15 cellular contexts compared by ENCODE assay signal in the genomic region with DNA sequence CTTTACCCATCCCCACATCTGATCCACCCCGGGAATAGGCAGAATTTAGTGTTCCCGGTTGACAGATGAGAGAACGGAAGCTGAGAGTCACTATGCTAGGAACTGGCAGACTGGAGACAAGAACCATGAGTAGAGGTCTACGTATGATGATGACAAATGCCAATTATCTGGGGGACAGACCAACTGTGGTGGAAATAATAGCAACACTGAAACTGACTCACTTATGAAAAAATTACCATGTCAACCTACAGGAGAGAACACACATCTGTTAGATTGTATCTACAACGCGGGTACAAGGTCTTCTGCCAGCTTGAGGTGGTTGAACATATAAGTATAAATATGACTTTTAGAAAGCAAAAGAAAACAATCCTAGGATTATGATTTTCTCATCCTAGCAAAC. TPM values are rescaled to one million over a fixed set of nuclear protein-coding genes. Genes with fewer than 3 reads are reported as not detected.
DNase-seq lines count a peak whose midpoint lies in the region; ATAC-seq and TF ChIP-seq lines count a peak whose summit lies in the region.
"Had no signal": no experiment of that assay in that cellular context is flagged by ENCODE, and none has a peak within 500 bp of the region (broad histone marks: within the 10 kb centered on the region; RNA-seq: fewer than 3 reads in every experiment).

No MANE protein-coding gene starts in this region.

- H3K36me3 ChIP-seq in ACC112 (ENCODE audit: insufficient read depth, low read length) = peaks cover 59% of the 10 kb centered on the region
- H3K36me3 ChIP-seq in ascending aorta = peaks cover 54 to 77% of the 10 kb centered on the region in 2 donors

- ATAC-seq in memory B cell (ENCODE audit: low read depth) = no peak
- ATAC-seq in GM19455 (IDR thresholded peaks at IDR 0.05; ENCODE audit: unreplicated experiment) = no peak
- ATAC-seq in effector memory CD8-positive, alpha-beta T cell (replicated peaks) = no peak
- ATAC-seq in HG03432 (IDR thresholded peaks at IDR 0.05; ENCODE audit: unreplicated experiment) = no peak
- no peak for ATAC-seq in HG02571 (IDR thresholded peaks at IDR 0.05; ENCODE audit: unreplicated experiment)

- H3K4me3 ChIP-seq in ACC112 (ENCODE audit: low read depth, low read length) (peak overlapping the region; percentile 44), ascending aorta (no peak overlapping the region)

- intact Hi-C loops in ascending aorta (cut with DNase I) = loop anchor here (10.0 kb wide), 2 partner anchors 406 to 446 kb away; partner anchors contain the start of genes ALKBH2, UNG and USP30

- H3K27me3 Mint-ChIP-seq in memory B cell = no peaks in the 10 kb centered on the region
- no peaks in the 10 kb centered on the region for H3K27me3 Mint-ChIP-seq in effector memory CD8-positive, alpha-beta T cell
- H3K27me3 Mint-ChIP-seq: naive B cell had no signal

- TF ChIP-seq CTCF in ascending aorta (IDR thresholded peaks at IDR 0.05) = no peak

- H3K9me3 ChIP-seq in ascending aorta = no peaks in the 10 kb centered on the region

- H3K4me1 ChIP-seq in ACC112 (ENCODE audit: control insufficient read depth, insufficient read depth, low read length, unreplicated experiment) (peaks cover 64% of the 10 kb centered on the region), ascending aorta (peaks cover 11 to 30% of the 10 kb centered on the region in 2 donors)

- H3K27ac Mint-ChIP-seq in memory B cell = peak overlapping the region; percentile 83
- H3K27ac Mint-ChIP-seq in effector memory CD8-positive, alpha-beta T cell = no peak overlapping the region

- H3K79me2 ChIP-seq in ACC112 (ENCODE audit: control insufficient read depth, insufficient read depth, low read length, unreplicated experiment) = peaks cover 26% of the 10 kb centered on the region

- H3K27me3 ChIP-seq in ACC112 (ENCODE audit: insufficient read depth, low read length) = no peaks in the 10 kb centered on the region
- no peaks in the 10 kb centered on the region for H3K27me3 ChIP-seq in ascending aorta

- H2AFZ ChIP-seq in ACC112 (ENCODE audit: low read length, unreplicated experiment) = no peak overlapping the region

- no peaks in the 10 kb centered on the region for H3K9me3 Mint-ChIP-seq in memory B cell
- no peaks in the 10 kb centered on the region for H3K9me3 Mint-ChIP-seq in effector memory CD8-positive, alpha-beta T cell
- H3K9me3 Mint-ChIP-seq: naive B cell had no signal

- peaks cover 33% of the 10 kb centered on the region for H3K36me3 Mint-ChIP-seq in memory B cell
- H3K36me3 Mint-ChIP-seq in effector memory CD8-positive, alpha-beta T cell (ENCODE audit: insufficient read depth) = peaks cover 7% of the 10 kb centered on the region

- peaks cover 42% of the 10 kb centered on the region for H3K4me1 Mint-ChIP-seq in memory B cell
- peaks cover 0 to 7% of the 10 kb centered on the region in 2 donors for H3K4me1 Mint-ChIP-seq in effector memory CD8-positive, alpha-beta T cell (ENCODE audit: low read depth in 2 of 2)

- H3K4me3 Mint-ChIP-seq in memory B cell = no peak overlapping the region
- H3K4me3 Mint-ChIP-seq in effector memory CD8-positive, alpha-beta T cell = no peak overlapping the region
- H3K4me3 Mint-ChIP-seq: CD14-positive monocyte, naive B cell had no signal

- H3K27ac ChIP-seq in ACC112 (ENCODE audit: low read depth, low read length) (peak overlapping the region; percentile 96), ascending aorta (peak overlapping the region; percentile 9 to 47)

- peak; percentile 79 for DNase-seq in ELR (ENCODE audit: low read depth)
- DNase-seq in ascending aorta (ENCODE audit: low spot score in 2 of 2) = no peak
- no peak for DNase-seq in memory B cell (ENCODE audit: low spot score in 2 of 2)
- DNase-seq in effector memory CD8-positive, alpha-beta T cell = no peak
- DNase-seq: activated CD4-positive, CD25-positive, alpha-beta regulatory T cell; activated effector memory CD4-positive, alpha-beta T cell treated with anti-CD3 and anti-CD28 coated beads, Interleukin-2, amount 50 U/mL, for 16 hours; foreskin melanocyte; naive B cell; stimulated activated CD4-positive, alpha-beta T cell treated with anti-CD3 and anti-CD28 coated beads, Interleukin-4, amount 100 ng/mL, for 4 hours had no signal

RNA-seq across cellular contexts. Expression of gene SELPLG, which starts 15.4 kb away (rescaled TPM):
- 2.6 TPM for total RNA-seq in ascending aorta

RNA-seq across cellular contexts. Expression of gene TMEM119, which starts 51.2 kb away (rescaled TPM):
- 251 TPM for total RNA-seq in ascending aorta
- total RNA-seq: renal cortical epithelial cell had no signal
